In the genomic region with DNA sequence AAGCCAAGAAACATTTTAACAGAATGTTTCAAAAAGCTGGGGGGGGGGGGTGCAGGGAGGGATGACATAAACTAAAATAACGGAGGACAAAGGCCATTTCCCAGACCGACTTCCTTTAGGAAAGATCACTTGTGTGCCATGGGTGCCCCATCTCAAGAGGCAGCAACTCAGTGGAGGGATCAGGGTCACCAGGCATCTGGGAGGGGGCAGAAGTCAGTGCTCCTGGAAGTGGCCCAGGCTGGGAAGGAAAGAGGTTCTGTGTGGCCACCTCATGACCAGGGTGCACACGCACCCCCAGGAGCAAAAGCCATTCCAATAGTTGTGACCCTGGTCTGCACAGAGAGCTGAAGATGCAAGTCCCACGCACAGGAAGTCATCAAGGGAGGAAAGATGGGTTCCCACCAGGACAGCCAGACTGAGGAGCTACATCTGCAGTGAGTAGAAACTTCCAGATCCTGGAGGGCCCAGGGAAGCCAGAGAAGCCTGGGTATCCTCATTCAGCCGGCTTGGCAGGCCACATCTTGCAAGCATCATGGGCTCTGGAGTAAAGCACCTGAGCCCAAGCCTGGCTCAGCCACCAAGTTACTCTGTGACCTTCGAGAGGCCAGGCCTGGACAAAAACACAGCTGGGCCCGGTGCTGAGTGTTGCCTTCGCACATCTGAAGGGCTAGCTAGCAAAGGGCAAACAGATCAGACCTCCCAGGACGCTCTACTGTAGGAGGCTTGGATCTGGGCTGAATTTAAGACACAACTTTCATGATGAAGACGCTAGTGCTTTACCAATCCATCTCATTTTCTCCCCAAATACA, we compare ENCODE assay signal across 27 cellular contexts. TPM values are rescaled to one million over a fixed set of nuclear protein-coding genes. Genes with fewer than 3 reads are reported as not detected.
A peak's percentile ranks its signal among the peaks of the same experiment; 100 is the strongest.
DNase-seq lines count a peak whose midpoint lies in the region; ATAC-seq, FAIRE-seq and TF ChIP-seq lines count a peak whose summit lies in the region.
"Had no signal": no experiment of that assay in that cellular context is flagged by ENCODE, and none has a peak within 500 bp of the region (broad histone marks: within the 10 kb centered on the region; RNA-seq: fewer than 3 reads in every experiment).

No MANE protein-coding gene starts in this region.

- H3K36me3 Mint-ChIP-seq in activated T-cell treated with anti-CD3 and anti-CD28 coated beads, Interleukin-2, amount 50 U/mL, for 24 hours (ENCODE audit: low read depth): peaks cover 65% of the 10 kb centered on the region
- peaks cover 36% of the 10 kb centered on the region for H3K36me3 Mint-ChIP-seq in CD4-positive, CD25-positive, alpha-beta regulatory T cell
- H3K36me3 Mint-ChIP-seq in activated CD4-positive, alpha-beta memory T cell treated with anti-CD3 and anti-CD28 coated beads for 36 hours: peaks cover 23% of the 10 kb centered on the region

- no peak overlapping the region for H3K27ac ChIP-seq in CD4-positive, CD25-positive, alpha-beta regulatory T cell (ENCODE audit: insufficient read depth, low read length, poor library complexity, severe bottlenecking)
- H3K27ac ChIP-seq in kidney (ENCODE audit: low read depth in 2 of 2, low read length in 2 of 2) (no peak overlapping the region), caudate nucleus (ENCODE audit: low read depth, low read length) (no peak overlapping the region)
- H3K27ac ChIP-seq: A549, C4-2B, SJSA1 had no signal

- peaks cover 2% of the 10 kb centered on the region for H3K36me3 ChIP-seq in CD4-positive, CD25-positive, alpha-beta regulatory T cell (ENCODE audit: control insufficient read depth, insufficient read depth, low read length)
- peaks cover 6 to 12% of the 10 kb centered on the region in 2 donors for H3K36me3 ChIP-seq in kidney (ENCODE audit: control insufficient read depth in 1 of 2, insufficient read depth in 2 of 2, low read length in 2 of 2)
- H3K36me3 ChIP-seq: SJSA1 had no signal

- intact Hi-C loops in activated CD4-positive, alpha-beta memory T cell treated with anti-CD3 and anti-CD28 coated beads for 36 hours (cut with micrococcal nuclease): no loop called here
- intact Hi-C loops in kidney (cut with DNase I): no loop called here

- peaks cover 17% of the 10 kb centered on the region for H3K4me1 Mint-ChIP-seq in activated T-cell treated with anti-CD3 and anti-CD28 coated beads, Interleukin-2, amount 50 U/mL, for 24 hours (ENCODE audit: low read depth)
- H3K4me1 Mint-ChIP-seq in CD4-positive, CD25-positive, alpha-beta regulatory T cell: peaks cover 15 to 29% (median 21%) of the 10 kb centered on the region in 4 donors
- peaks cover 20% of the 10 kb centered on the region for H3K4me1 Mint-ChIP-seq in activated CD4-positive, alpha-beta memory T cell treated with anti-CD3 and anti-CD28 coated beads for 36 hours (ENCODE audit: low read depth)

- H3K4me1 ChIP-seq in CD4-positive, CD25-positive, alpha-beta regulatory T cell (ENCODE audit: control insufficient read depth, insufficient read depth, low read length, poor library complexity, severe bottlenecking): peaks cover 18% of the 10 kb centered on the region
- no peaks in the 10 kb centered on the region for H3K4me1 ChIP-seq in kidney (ENCODE audit: control insufficient read depth in 1 of 2, insufficient read depth in 1 of 2, low read depth in 1 of 2, low read length in 2 of 2)
- H3K4me1 ChIP-seq: A549, SJSA1 had no signal

- H3K9ac ChIP-seq in kidney (ENCODE audit: low read length in 2 of 2): no peak overlapping the region

- H3K27me3 Mint-ChIP-seq in activated T-cell treated with anti-CD3 and anti-CD28 coated beads, Interleukin-2, amount 50 U/mL, for 24 hours: no peaks in the 10 kb centered on the region
- H3K27me3 Mint-ChIP-seq in CD4-positive, CD25-positive, alpha-beta regulatory T cell: no peaks in the 10 kb centered on the region
- H3K27me3 Mint-ChIP-seq in activated CD4-positive, alpha-beta memory T cell treated with anti-CD3 and anti-CD28 coated beads for 36 hours: no peaks in the 10 kb centered on the region
- H3K27me3 Mint-ChIP-seq: B cell; CD8-positive, alpha-beta memory T cell had no signal

- CTCF ChIA-PET in activated CD4-positive, alpha-beta memory T cell treated with anti-CD3 and anti-CD28 coated beads for 36 hours (lab: Charles Lee): interaction anchor here (0.8 to 0.9 kb wide), 2 partner anchors 19 to 38 kb away, joined by 3 to 4 read pairs; no protein-coding TSS in a partner anchor

- H3K4me3 ChIP-seq in CD4-positive, CD25-positive, alpha-beta regulatory T cell (ENCODE audit: low read depth, low read length): peak overlapping the region; percentile 65
- no peak overlapping the region for H3K4me3 ChIP-seq in kidney (ENCODE audit: low read length in 2 of 2)
- H3K4me3 ChIP-seq: A549, GM12878, MG63, SJSA1 had no signal

- DNase-seq in activated T-cell treated with anti-CD3 and anti-CD28 coated beads, Interleukin-2, amount 50 U/mL, for 24 hours: no peak
- no peak for DNase-seq in activated T-cell treated with anti-CD3 and anti-CD28 coated beads, Interleukin-2, amount 50 U/mL, for 48 hours
- DNase-seq in CD4-positive, CD25-positive, alpha-beta regulatory T cell: no peak
- no peak for DNase-seq in activated CD4-positive, alpha-beta memory T cell treated with anti-CD3 and anti-CD28 coated beads for 36 hours
- DNase-seq in kidney (peak; percentile 43), AG08395 (ENCODE audit: low spot score) (no peak), caudate nucleus (lab: John Stamatoyannopoulos, UW) (no peak)
- DNase-seq: CD8-positive, alpha-beta memory T cell; DMS 273 treated with DMSO at 0.1 percent for 48 hours; DMS79; EL; GDM1; GOT3; IMR-90; KG1; MG63; NCI-H1694; NCI-H2029 treated with DMSO at 0.1 percent for 48 hours; NCI-H69; Right ventricle myocardium superior; RPMI8226 had no signal

- no peak overlapping the region for H3K4me3 Mint-ChIP-seq in activated T-cell treated with anti-CD3 and anti-CD28 coated beads, Interleukin-2, amount 50 U/mL, for 24 hours
- peak overlapping the region in 1 of 4 donors; percentile 17 for H3K4me3 Mint-ChIP-seq in CD4-positive, CD25-positive, alpha-beta regulatory T cell
- H3K4me3 Mint-ChIP-seq in activated CD4-positive, alpha-beta memory T cell treated with anti-CD3 and anti-CD28 coated beads for 36 hours: no peak overlapping the region
- H3K4me3 Mint-ChIP-seq: B cell had no signal

- ATAC-seq in CD4-positive, CD25-positive, alpha-beta regulatory T cell (ENCODE audit: low read depth in 2 of 2): no peak
- ATAC-seq: A549, GM12878, HCT116 had no signal

- H3K9me3 Mint-ChIP-seq in activated T-cell treated with anti-CD3 and anti-CD28 coated beads, Interleukin-2, amount 50 U/mL, for 24 hours: no peaks in the 10 kb centered on the region
- no peaks in the 10 kb centered on the region for H3K9me3 Mint-ChIP-seq in CD4-positive, CD25-positive, alpha-beta regulatory T cell
- no peaks in the 10 kb centered on the region for H3K9me3 Mint-ChIP-seq in activated CD4-positive, alpha-beta memory T cell treated with anti-CD3 and anti-CD28 coated beads for 36 hours
- H3K9me3 Mint-ChIP-seq: CD8-positive, alpha-beta memory T cell had no signal

- peak overlapping the region; percentile 71 for H3K27ac Mint-ChIP-seq in activated T-cell treated with anti-CD3 and anti-CD28 coated beads, Interleukin-2, amount 50 U/mL, for 24 hours
- H3K27ac Mint-ChIP-seq in CD4-positive, CD25-positive, alpha-beta regulatory T cell: peak overlapping the region in 1 of 3 donors; percentile 83
- H3K27ac Mint-ChIP-seq in activated CD4-positive, alpha-beta memory T cell treated with anti-CD3 and anti-CD28 coated beads for 36 hours: peak overlapping the region; percentile 49
- H3K27ac Mint-ChIP-seq: B cell had no signal

- no peak for TF ChIP-seq CTCF in kidney (IDR thresholded peaks at IDR 0.05; ENCODE audit: borderline replicate concordance, extremely low read depth, insufficient read depth)

- H3K27me3 ChIP-seq in CD4-positive, CD25-positive, alpha-beta regulatory T cell (ENCODE audit: control insufficient read depth, insufficient read depth, low read length): no peaks in the 10 kb centered on the region
- H3K27me3 ChIP-seq: MG63, SJSA1 had no signal

- H3K9me3 ChIP-seq in CD4-positive, CD25-positive, alpha-beta regulatory T cell (ENCODE audit: control insufficient read depth in 2 of 2, low read length in 2 of 2): no peaks in the 10 kb centered on the region
- H3K9me3 ChIP-seq in kidney (ENCODE audit: control insufficient read depth in 1 of 2, low read length in 2 of 2): no peaks in the 10 kb centered on the region
- H3K9me3 ChIP-seq: A549, MG63, SJSA1 had no signal

- no peak for FAIRE-seq in kidney (lab: Jason Lieb, UNC)
- FAIRE-seq: A549, GM12878 had no signal

- POLR2A ChIA-PET in activated CD4-positive, alpha-beta memory T cell treated with anti-CD3 and anti-CD28 coated beads for 36 hours (lab: Charles Lee): interaction anchor here (1.2 to 1.6 kb wide), 2 partner anchors 19 to 38 kb away, joined by 3 to 10 read pairs; no protein-coding TSS in a partner anchor

RNA-seq across cellular contexts. Expression of gene NPHP4, which starts 36.0 kb away (rescaled TPM):
- total RNA-seq in CD4-positive, CD25-positive, alpha-beta regulatory T cell: 13.2 TPM
- polyA plus RNA-seq in CD4-positive, CD25-positive, alpha-beta regulatory T cell: 1 to 10 TPM in 1 of 4 donors, under 1 TPM in 3; 0.29 to 1.2 (median 0.74) TPM
- 10 to 100 TPM; 14.0 to 14.6 TPM for total RNA-seq in activated CD4-positive, alpha-beta memory T cell treated with anti-CD3 and anti-CD28 coated beads for 36 hours
- 16.1 TPM for total RNA-seq in kidney
- 2.9 TPM for polyA plus RNA-seq in kidney (ENCODE audit: insufficient read depth, low read depth, low replicate concordance)
